In the genomic region with DNA sequence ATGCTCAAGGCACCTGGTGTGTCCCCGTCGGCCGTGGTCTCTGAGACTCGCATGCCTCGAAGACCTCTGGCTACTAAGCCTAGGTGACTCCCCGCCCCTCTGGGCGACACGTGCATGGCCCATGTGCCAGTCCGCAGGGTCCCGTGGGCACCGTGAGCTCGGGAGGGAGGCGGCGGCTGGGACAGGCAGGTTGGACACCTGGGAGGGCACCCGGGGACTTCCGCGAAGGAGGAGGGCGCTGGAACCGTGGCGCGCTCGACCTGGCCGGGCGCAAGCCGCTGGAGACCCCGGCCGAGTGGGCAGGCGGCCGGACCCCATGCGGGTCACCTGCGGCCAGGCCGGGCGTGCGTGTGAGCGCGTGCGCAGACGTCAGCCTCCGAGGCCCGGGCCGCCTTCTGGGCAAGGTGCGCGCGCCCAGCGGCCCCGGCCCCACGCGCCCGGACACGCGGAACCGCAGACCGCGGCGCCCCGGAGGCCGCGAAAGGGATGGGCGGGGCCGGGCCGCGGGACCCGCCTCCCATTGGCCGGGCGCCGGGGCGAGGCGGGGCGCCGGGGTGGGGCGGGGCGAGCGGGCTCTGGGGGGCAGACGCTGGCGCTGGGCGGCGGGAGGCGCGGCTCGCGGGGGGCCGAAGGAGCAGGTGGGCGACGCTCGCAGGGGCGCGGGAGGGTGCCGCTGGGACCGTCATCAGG, we compare ENCODE assay signal across 1 cellular context.
TF ChIP-seq lines count a peak whose summit lies in the region.

No MANE protein-coding gene starts in this region.

TF ChIP-seq in HepG2, 621 proteins besides CTCF, POLR2A, EP300 and RAD21 (continued from another document):
- TF ChIP-seq, protein P1, sequence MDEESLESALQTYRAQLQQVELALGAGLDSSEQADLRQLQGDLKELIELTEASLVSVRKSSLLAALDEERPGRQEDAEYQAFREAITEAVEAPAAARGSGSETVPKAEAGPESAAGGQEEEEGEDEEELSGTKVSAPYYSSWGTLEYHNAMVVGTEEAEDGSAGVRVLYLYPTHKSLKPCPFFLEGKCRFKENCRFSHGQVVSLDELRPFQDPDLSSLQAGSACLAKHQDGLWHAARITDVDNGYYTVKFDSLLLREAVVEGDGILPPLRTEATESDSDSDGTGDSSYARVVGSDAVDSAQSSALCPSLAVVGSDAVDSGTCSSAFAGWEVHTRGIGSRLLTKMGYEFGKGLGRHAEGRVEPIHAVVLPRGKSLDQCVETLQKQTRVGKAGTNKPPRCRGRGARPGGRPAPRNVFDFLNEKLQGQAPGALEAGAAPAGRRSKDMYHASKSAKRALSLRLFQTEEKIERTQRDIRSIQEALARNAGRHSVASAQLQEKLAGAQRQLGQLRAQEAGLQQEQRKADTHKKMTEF (CRISPR knock-in tag; IDR thresholded peaks at IDR 0.05) = no peak
- TF ChIP-seq ZFY (CRISPR knock-in tag; IDR thresholded peaks at IDR 0.05) (peak; percentile 44), TRIM24 (CRISPR knock-in tag; IDR thresholded peaks at IDR 0.05) (no peak), U2AF1 (optimal IDR thresholded peaks at IDR 0.05; ENCODE audit: low read depth, low read length) (no peak), RNF2 (conservative IDR thresholded peaks at IDR 0.05; ENCODE audit: low read depth) (peak; percentile 77; the same call in 1 of the 2 replicates), BHLHE40 (IDR thresholded peaks at IDR 0.05; ENCODE audit: low read length) (no peak)
- TF ChIP-seq, protein P2, sequence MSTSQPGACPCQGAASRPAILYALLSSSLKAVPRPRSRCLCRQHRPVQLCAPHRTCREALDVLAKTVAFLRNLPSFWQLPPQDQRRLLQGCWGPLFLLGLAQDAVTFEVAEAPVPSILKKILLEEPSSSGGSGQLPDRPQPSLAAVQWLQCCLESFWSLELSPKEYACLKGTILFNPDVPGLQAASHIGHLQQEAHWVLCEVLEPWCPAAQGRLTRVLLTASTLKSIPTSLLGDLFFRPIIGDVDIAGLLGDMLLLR (CRISPR knock-in tag; IDR thresholded peaks at IDR 0.05) = 0 out of 2 replicates have a peak, but pooled peaks have one; percentile 47
- TF ChIP-seq, protein P3, sequence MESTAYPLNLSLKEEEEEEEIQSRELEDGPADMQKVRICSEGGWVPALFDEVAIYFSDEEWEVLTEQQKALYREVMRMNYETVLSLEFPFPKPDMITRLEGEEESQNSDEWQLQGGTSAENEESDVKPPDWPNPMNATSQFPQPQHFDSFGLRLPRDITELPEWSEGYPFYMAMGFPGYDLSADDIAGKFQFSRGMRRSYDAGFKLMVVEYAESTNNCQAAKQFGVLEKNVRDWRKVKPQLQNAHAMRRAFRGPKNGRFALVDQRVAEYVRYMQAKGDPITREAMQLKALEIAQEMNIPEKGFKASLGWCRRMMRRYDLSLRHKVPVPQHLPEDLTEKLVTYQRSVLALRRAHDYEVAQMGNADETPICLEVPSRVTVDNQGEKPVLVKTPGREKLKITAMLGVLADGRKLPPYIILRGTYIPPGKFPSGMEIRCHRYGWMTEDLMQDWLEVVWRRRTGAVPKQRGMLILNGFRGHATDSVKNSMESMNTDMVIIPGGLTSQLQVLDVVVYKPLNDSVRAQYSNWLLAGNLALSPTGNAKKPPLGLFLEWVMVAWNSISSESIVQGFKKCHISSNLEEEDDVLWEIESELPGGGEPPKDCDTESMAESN (CRISPR knock-in tag; conservative IDR thresholded peaks at IDR 0.05) = no peak
- TF ChIP-seq, protein P4, sequence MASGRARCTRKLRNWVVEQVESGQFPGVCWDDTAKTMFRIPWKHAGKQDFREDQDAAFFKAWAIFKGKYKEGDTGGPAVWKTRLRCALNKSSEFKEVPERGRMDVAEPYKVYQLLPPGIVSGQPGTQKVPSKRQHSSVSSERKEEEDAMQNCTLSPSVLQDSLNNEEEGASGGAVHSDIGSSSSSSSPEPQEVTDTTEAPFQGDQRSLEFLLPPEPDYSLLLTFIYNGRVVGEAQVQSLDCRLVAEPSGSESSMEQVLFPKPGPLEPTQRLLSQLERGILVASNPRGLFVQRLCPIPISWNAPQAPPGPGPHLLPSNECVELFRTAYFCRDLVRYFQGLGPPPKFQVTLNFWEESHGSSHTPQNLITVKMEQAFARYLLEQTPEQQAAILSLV (CRISPR knock-in tag; IDR thresholded peaks at IDR 0.05; ENCODE audit: borderline replicate concordance) = 0 out of 2 replicates have a peak, but pooled peaks have one; percentile 37
